20 cellular contexts compared by ENCODE assay signal in genomic region chr4:4914059-4914820, GRCh38. TPM values are rescaled to one million over a fixed set of nuclear protein-coding genes. Genes with fewer than 3 reads are reported as not detected.
DNase-seq lines count a peak whose midpoint lies in the region; ATAC-seq, FAIRE-seq and TF ChIP-seq lines count a peak whose summit lies in the region.
"Had no signal": no experiment of that assay in that cellular context is flagged by ENCODE, and none has a peak within 500 bp of the region (broad histone marks: within the 10 kb centered on the region; RNA-seq: fewer than 3 reads in every experiment).

No MANE protein-coding gene starts in this region.

- DNase-seq in Right ventricle myocardium superior (no peak), heart left ventricle (no peak), WERI-Rb-1 (peak; percentile 25), fibroblast of villous mesenchyme (ENCODE audit: low read depth) (peak; percentile 16), urothelium cell line (ENCODE audit: low spot score) (peak; percentile 73), HCEC 1CT (no peak)
- DNase-seq: activated CD4-positive, alpha-beta T cell treated with anti-CD3 and anti-CD28 coated beads, Interleukin-2, amount 10 ng/mL, durations not matched to agents 7 days and 5 days; activated T-cell treated with anti-CD3 and anti-CD28 coated beads, Interleukin-2, amount 50 U/mL, for 24 hours; CD8-positive, alpha-beta memory T cell; naive B cell; NCI-H1048; NCI-H2107; psoas muscle; T1000; testis had no signal

- no peak for TF ChIP-seq CTCF in heart left ventricle (IDR thresholded peaks at IDR 0.05)
- TF ChIP-seq CTCF in WERI-Rb-1 (IDR thresholded peaks at IDR 0.05; ENCODE audit: low read depth, low read length) = no peak
- no peak for TF ChIP-seq CTCF in fibroblast of villous mesenchyme (IDR thresholded peaks at IDR 0.05; ENCODE audit: insufficient read depth, low read depth, low read length)

- H3K27me3 ChIP-seq in heart left ventricle (peaks cover 0 to 3% (median 0%) of the 10 kb centered on the region in 9 donors), WERI-Rb-1 (ENCODE audit: insufficient read depth, low read depth, severe bottlenecking) (no peaks in the 10 kb centered on the region)
- H3K27me3 ChIP-seq: SJSA1, testis had no signal

- no peak overlapping the region for H3K27ac ChIP-seq in heart left ventricle
- H3K27ac ChIP-seq in WERI-Rb-1 = no peak overlapping the region
- H3K27ac ChIP-seq: psoas muscle, SJSA1, testis had no signal

- H3K4me3 ChIP-seq in heart left ventricle (no peak overlapping the region), WERI-Rb-1 (ENCODE audit: low read depth, low read length) (no peak overlapping the region), fibroblast of villous mesenchyme (ENCODE audit: low read depth, low read length) (no peak overlapping the region)
- H3K4me3 ChIP-seq: psoas muscle, SJSA1, testis had no signal

- FAIRE-seq in urothelium cell line (lab: Jason Lieb, UNC) = no peak
- FAIRE-seq: A204.1, endometrium had no signal

- no peaks in the 10 kb centered on the region for H3K36me3 ChIP-seq in heart left ventricle
- no peaks in the 10 kb centered on the region for H3K36me3 ChIP-seq in WERI-Rb-1
- H3K36me3 ChIP-seq: SJSA1 had no signal

- H3K9me3 ChIP-seq in heart left ventricle = no peaks in the 10 kb centered on the region
- H3K9me3 ChIP-seq in WERI-Rb-1 (ENCODE audit: severe bottlenecking) = peaks cover 3% of the 10 kb centered on the region
- H3K9me3 ChIP-seq: psoas muscle, SJSA1, testis had no signal

- 60 to 83% (median 76%) methylated on average over 4 of the region's 4 CpGs for WGBS in heart left ventricle, 4 donors

- H3K4me1 ChIP-seq in heart left ventricle = no peaks in the 10 kb centered on the region
- H3K4me1 ChIP-seq: psoas muscle, SJSA1, testis had no signal

- ATAC-seq in Right ventricle myocardium superior (ENCODE audit: poor library complexity) (peak; percentile 62), heart left ventricle (no peak), GM18858 (IDR thresholded peaks at IDR 0.05; ENCODE audit: unreplicated experiment) (no peak), HG03469 (IDR thresholded peaks at IDR 0.05; ENCODE audit: unreplicated experiment) (no peak)

- no peak for TF ChIP-seq POLR2A in heart left ventricle (IDR thresholded peaks at IDR 0.05)

- intact Hi-C loops in Right ventricle myocardium superior (cut with DNase I) (no loop called here), heart left ventricle (cut with DNase I) (no loop called here)

RNA-seq across cellular contexts. Expression of gene MSX1, which starts 54.8 kb away (rescaled TPM):
- total RNA-seq in Right ventricle myocardium superior (3.9 TPM), heart left ventricle (1 to 10 TPM; 2.7 to 7.4 (median 4.2) TPM), fibroblast of villous mesenchyme (3.2 and 4.3 TPM in 2 replicates)
- polyA plus RNA-seq in heart left ventricle = 1 to 10 TPM; 2.2 to 3.0 TPM
- total RNA-seq: activated CD4-positive, alpha-beta T cell treated with anti-CD3 and anti-CD28 coated beads, Interleukin-2, amount 10 ng/mL, durations not matched to agents 7 days and 5 days had no signal
- polyA plus RNA-seq: CD8-positive, alpha-beta memory T cell had no signal

Comparison
In these comparisons a context has a peak if more than half of its experiments do, and no peak if none do; other contexts are left out.
1. DNase-seq: peak in WERI-Rb-1 (single experiment), fibroblast of villous mesenchyme (single experiment) and urothelium cell line (single experiment); none in Right ventricle myocardium superior (single experiment), heart left ventricle (0 of 5) and HCEC 1CT (single experiment).